ENCODE assay signal across 25 cellular contexts in the genomic region with DNA sequence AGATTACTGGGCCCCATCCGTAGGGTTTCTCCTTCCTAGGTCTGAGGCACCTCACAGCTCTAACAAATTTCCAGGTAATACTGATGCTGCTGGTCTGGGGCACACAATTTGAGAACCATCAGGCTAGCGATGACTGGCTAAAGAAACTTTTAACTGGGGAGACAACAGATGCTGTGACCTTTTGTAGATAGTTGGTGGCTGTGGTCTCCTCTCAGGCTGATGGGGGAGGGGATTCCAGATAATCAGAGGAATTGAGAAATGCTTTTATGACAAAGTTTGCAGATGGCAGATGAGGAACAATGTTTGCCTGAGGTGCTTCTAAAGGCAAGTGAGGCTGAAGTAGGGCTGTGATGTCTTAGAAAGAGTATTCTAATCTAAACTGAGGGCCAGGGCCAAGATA. TPM values are rescaled to one million over a fixed set of nuclear protein-coding genes. Genes with fewer than 3 reads are reported as not detected.
"Had no signal": no experiment of that assay in that cellular context is flagged by ENCODE, and none has a peak within 500 bp of the region (broad histone marks: within the 10 kb centered on the region; RNA-seq: fewer than 3 reads in every experiment).

No MANE protein-coding gene starts in this region.

- ATAC-seq: activated CD4-positive, alpha-beta T cell treated with anti-CD3 and anti-CD28 coated beads for 36 hours; Right ventricle myocardium inferior had no signal

- H3K27me3 ChIP-seq: adrenal gland, MG63 had no signal

- H3K27ac ChIP-seq: adrenal gland, SK-N-MC, VCaP had no signal

- DNase-seq: activated CD4-positive, alpha-beta memory T cell treated with anti-CD3 and anti-CD28 coated beads, Interleukin-2, amount 10 ng/mL, durations not matched to agents 7 days and 5 days; activated CD4-positive, alpha-beta T cell treated with anti-CD3 and anti-CD28 coated beads for 36 hours; activated CD4-positive, alpha-beta T cell treated with anti-CD3 and anti-CD28 coated beads, Interleukin-2, amount 50 U/mL, for 1 hour; activated CD8-positive, alpha-beta memory T cell treated with anti-CD3 and anti-CD28 coated beads, Interleukin-2, amount 50 U/mL, for 4 hours; activated naive CD4-positive, alpha-beta T cell treated with anti-CD3 and anti-CD28 coated beads, Interleukin-2, amount 50 U/mL, for 16 hours; activated naive CD8-positive, alpha-beta T cell treated with anti-CD3 and anti-CD28 coated beads, Interleukin-2, amount 10 ng/mL, durations not matched to agents 7 days and 5 days; adrenal gland; anterior cingulate cortex; cerebellar nuclear complex; MG63; MV-4-11; NCI-H1105; NCI-H1436; NCI-H187 treated with DMSO at 0.1 percent for 48 hours; NCI-H2081 treated with DMSO at 0.1 percent for 48 hours; NCI-H446; NCI-H524; RPMI8226; T-helper 1 cell had no signal

- H3K36me3 ChIP-seq: adrenal gland, MG63 had no signal

- H3K9me3 Mint-ChIP-seq: activated CD4-positive, alpha-beta memory T cell treated with anti-CD3 and anti-CD28 coated beads, Interleukin-2, amount 10 ng/mL, durations not matched to agents 7 days and 5 days had no signal

- H3K4me3 ChIP-seq: adrenal gland, MG63, SK-N-MC had no signal

- H3K4me1 ChIP-seq: adrenal gland had no signal

- H3K27ac Mint-ChIP-seq: activated CD4-positive, alpha-beta memory T cell treated with anti-CD3 and anti-CD28 coated beads, Interleukin-2, amount 10 ng/mL, durations not matched to agents 7 days and 5 days; activated CD4-positive, alpha-beta T cell treated with anti-CD3 and anti-CD28 coated beads for 36 hours; activated naive CD8-positive, alpha-beta T cell treated with anti-CD3 and anti-CD28 coated beads, Interleukin-2, amount 10 ng/mL, durations not matched to agents 7 days and 5 days had no signal

- H3K9me3 ChIP-seq: adrenal gland, MG63 had no signal

- H3K4me3 Mint-ChIP-seq: activated CD4-positive, alpha-beta memory T cell treated with anti-CD3 and anti-CD28 coated beads, Interleukin-2, amount 10 ng/mL, durations not matched to agents 7 days and 5 days; activated CD4-positive, alpha-beta T cell treated with anti-CD3 and anti-CD28 coated beads for 36 hours; activated naive CD8-positive, alpha-beta T cell treated with anti-CD3 and anti-CD28 coated beads, Interleukin-2, amount 10 ng/mL, durations not matched to agents 7 days and 5 days had no signal

RNA-seq across cellular contexts. Expression of a gene that starts 13.8 kb away (rescaled TPM):
- total RNA-seq: activated CD4-positive, alpha-beta T cell treated with anti-CD3 and anti-CD28 coated beads for 36 hours; cardiac septum; LHCN-M2; Right ventricle myocardium inferior; T-helper 2 cell treated with Interferon-gamma antibody and Interleukin-4, amounts not matched to agents 100 ng/mL and 5 ng/mL, for 36 hours had no signal
- polyA plus RNA-seq: adrenal gland had no signal
